ENCODE assay signal across 11 cellular contexts in the genomic region with DNA sequence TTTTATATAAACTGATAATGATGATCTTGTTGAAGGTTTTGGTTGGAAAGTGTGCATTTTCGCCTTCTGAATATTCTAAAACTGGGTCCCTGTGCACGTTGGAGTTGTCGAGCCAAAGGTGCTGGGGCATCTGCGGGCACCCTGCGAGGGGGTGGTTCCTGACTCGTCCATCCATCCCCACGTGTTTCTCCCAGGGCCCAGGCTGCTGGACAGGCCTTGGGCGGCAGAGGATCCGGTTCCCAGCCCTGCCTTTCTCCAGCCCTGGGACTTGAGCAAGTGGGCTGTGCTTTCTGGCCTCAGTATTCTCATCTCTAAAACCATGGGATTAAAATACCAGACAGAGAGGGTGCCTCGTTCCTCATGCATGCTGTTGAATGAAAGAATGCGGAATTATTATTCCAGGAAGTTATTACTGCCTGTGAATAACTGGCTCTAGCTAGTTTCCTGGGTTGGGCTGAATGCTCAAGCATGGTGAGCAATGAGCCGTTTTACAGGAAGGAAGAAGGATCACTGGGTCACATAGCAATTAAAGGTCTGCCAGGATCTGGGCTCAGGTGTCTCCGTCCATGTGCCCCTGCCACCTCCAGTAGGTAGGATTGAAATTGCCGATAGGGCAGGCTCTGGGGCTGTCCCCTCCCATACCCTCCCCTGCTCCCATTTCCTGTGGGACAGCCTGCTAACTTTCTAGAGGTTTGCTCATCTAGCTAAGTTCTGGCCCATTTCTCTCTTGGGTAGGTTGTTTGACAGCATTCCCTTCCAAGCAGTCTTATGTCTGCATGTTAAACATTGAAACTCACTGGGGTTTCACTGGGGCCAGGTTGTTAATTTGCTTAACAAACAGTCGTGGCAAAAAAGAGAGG.
A peak's percentile ranks its signal among the peaks of the same experiment; 100 is the strongest.
DNase-seq lines count a peak whose midpoint lies in the region; ATAC-seq and TF ChIP-seq lines count a peak whose summit lies in the region.
"Had no signal": no experiment of that assay in that cellular context is flagged by ENCODE, and none has a peak within 500 bp of the region (broad histone marks: within the 10 kb centered on the region; RNA-seq: fewer than 3 reads in every experiment).

No MANE protein-coding gene starts in this region.

- H3K9me3 ChIP-seq in spleen: no peaks in the 10 kb centered on the region

- H3K4me1 Mint-ChIP-seq in chondrocyte (ENCODE audit: low read depth): peaks cover 36% of the 10 kb centered on the region
- H3K4me1 Mint-ChIP-seq in activated T-helper 2 cell treated with anti-CD3 and anti-CD28 coated beads, Interferon-gamma antibody, Interleukin-2, Interleukin-4, amounts not matched to agents 10 μg/mL and 5 μg/mL and 100 μg/mL, durations not matched to agents 14 hours and 24 hours and 36 hours (ENCODE audit: low read depth): peaks cover 4% of the 10 kb centered on the region

- H3K27ac Mint-ChIP-seq in chondrocyte (ENCODE audit: unreplicated experiment): peak overlapping the region; percentile 93
- H3K27ac Mint-ChIP-seq in activated T-helper 2 cell treated with anti-CD3 and anti-CD28 coated beads, Interferon-gamma antibody, Interleukin-2, Interleukin-4, amounts not matched to agents 10 μg/mL and 5 μg/mL and 100 μg/mL, durations not matched to agents 14 hours and 24 hours and 36 hours: no peak overlapping the region
- H3K27ac Mint-ChIP-seq: naive thymus-derived CD8-positive, alpha-beta T cell had no signal

- no peaks in the 10 kb centered on the region for H3K27me3 ChIP-seq in spleen (replicated peaks in 1 of 7)

- no peaks in the 10 kb centered on the region for H3K27me3 Mint-ChIP-seq in chondrocyte (ENCODE audit: low read depth)
- peaks cover 25% of the 10 kb centered on the region for H3K27me3 Mint-ChIP-seq in activated T-helper 2 cell treated with anti-CD3 and anti-CD28 coated beads, Interferon-gamma antibody, Interleukin-2, Interleukin-4, amounts not matched to agents 10 μg/mL and 5 μg/mL and 100 μg/mL, durations not matched to agents 14 hours and 24 hours and 36 hours (ENCODE audit: low read depth)

- peak; percentile 27; the same call in 1 of the 2 replicates for TF ChIP-seq RAD21 in Ishikawa (IDR thresholded peaks at IDR 0.05; ENCODE audit: low read depth)

- no peak overlapping the region for H3K4me3 Mint-ChIP-seq in chondrocyte (ENCODE audit: unreplicated experiment)
- H3K4me3 Mint-ChIP-seq in activated T-helper 2 cell treated with anti-CD3 and anti-CD28 coated beads, Interferon-gamma antibody, Interleukin-2, Interleukin-4, amounts not matched to agents 10 μg/mL and 5 μg/mL and 100 μg/mL, durations not matched to agents 14 hours and 24 hours and 36 hours (ENCODE audit: low read depth): no peak overlapping the region
- H3K4me3 Mint-ChIP-seq: naive thymus-derived CD8-positive, alpha-beta T cell had no signal

- no peak for ATAC-seq in HG03469 (IDR thresholded peaks at IDR 0.05; ENCODE audit: unreplicated experiment)
- ATAC-seq: naive thymus-derived CD8-positive, alpha-beta T cell had no signal

- DNase-seq in chondrocyte (ENCODE audit: low spot score) (peak; percentile 72), kidney tubule cell (ENCODE audit: low spot score) (peak; percentile 91), spleen (peak; percentile 61), ecto neural progenitor cell (ENCODE audit: low spot score) (no peak)
- DNase-seq in activated T-helper 2 cell treated with anti-CD3 and anti-CD28 coated beads, Interferon-gamma antibody, Interleukin-2, Interleukin-4, amounts not matched to agents 10 μg/mL and 5 μg/mL and 100 μg/mL, durations not matched to agents 14 hours and 24 hours and 36 hours (ENCODE audit: low spot score): no peak
- DNase-seq: central memory CD4-positive, alpha-beta T cell; DMS153; stimulated activated CD4-positive, alpha-beta T cell treated with anti-CD3 and anti-CD28 coated beads, Interleukin-1b, Interleukin-23, amount 100 ng/mL, for 48 hours had no signal

- H3K4me1 ChIP-seq in spleen: peaks cover 0 to 15% (median 0%) of the 10 kb centered on the region in 6 donors

- no peaks in the 10 kb centered on the region for H3K36me3 ChIP-seq in spleen

- 66 to 74% (median 70%) methylated on average over 14 to 15 of the region's 15 CpGs for WGBS in spleen, 5 donors

- TF ChIP-seq POLR2A in spleen (IDR thresholded peaks at IDR 0.05): no peak

- H3K27ac ChIP-seq in spleen: peak overlapping the region; percentile 15 to 50 (median 34)

- no peaks in the 10 kb centered on the region for H3K9me3 Mint-ChIP-seq in chondrocyte (ENCODE audit: low read depth)
- H3K9me3 Mint-ChIP-seq in activated T-helper 2 cell treated with anti-CD3 and anti-CD28 coated beads, Interferon-gamma antibody, Interleukin-2, Interleukin-4, amounts not matched to agents 10 μg/mL and 5 μg/mL and 100 μg/mL, durations not matched to agents 14 hours and 24 hours and 36 hours: no peaks in the 10 kb centered on the region
- H3K9me3 Mint-ChIP-seq: naive thymus-derived CD8-positive, alpha-beta T cell had no signal

- H3K36me3 Mint-ChIP-seq in chondrocyte (ENCODE audit: low read depth): no peaks in the 10 kb centered on the region
- H3K36me3 Mint-ChIP-seq in activated T-helper 2 cell treated with anti-CD3 and anti-CD28 coated beads, Interferon-gamma antibody, Interleukin-2, Interleukin-4, amounts not matched to agents 10 μg/mL and 5 μg/mL and 100 μg/mL, durations not matched to agents 14 hours and 24 hours and 36 hours (ENCODE audit: low read depth): no peaks in the 10 kb centered on the region
- H3K36me3 Mint-ChIP-seq: naive thymus-derived CD8-positive, alpha-beta T cell had no signal

- no peak for TF ChIP-seq CTCF in chondrocyte (IDR thresholded peaks at IDR 0.05)
- no peak for TF ChIP-seq CTCF in spleen (IDR thresholded peaks at IDR 0.05 in 8 of 11, conservative IDR thresholded peaks at IDR 0.05 in 3 of 11)

- intact Hi-C loops in spleen (cut with DNase I; ENCODE audit: low total_unique reads): no loop called here
- intact Hi-C loops in activated T-helper 2 cell treated with anti-CD3 and anti-CD28 coated beads, Interferon-gamma antibody, Interleukin-2, Interleukin-4, amounts not matched to agents 10 μg/mL and 5 μg/mL and 100 μg/mL, durations not matched to agents 14 hours and 24 hours and 36 hours (cut with micrococcal nuclease): no loop called here

- H3K4me3 ChIP-seq in spleen: no peak overlapping the region

- peak; percentile 100 for TF ChIP-seq EP300 in Ishikawa (IDR thresholded peaks at IDR 0.05; ENCODE audit: borderline replicate concordance)

TF ChIP-seq in Ishikawa, 13 proteins besides CTCF, POLR2A, EP300 and RAD21:
- TF ChIP-seq CREB1 (IDR thresholded peaks at IDR 0.05; ENCODE audit: low read depth) (no peak), REST (IDR thresholded peaks at IDR 0.05; ENCODE audit: low read depth) (0 out of 2 replicates have a peak, but pooled peaks have one; percentile 6), NFIC (IDR thresholded peaks at IDR 0.05) (peak; percentile 98), YY1 (IDR thresholded peaks at IDR 0.05; ENCODE audit: low read depth) (peak; percentile 4; the same call in 1 of the 2 replicates), ZBTB7A (IDR thresholded peaks at IDR 0.05; ENCODE audit: low read depth) (no peak; the same call in none of the 2 replicates), FOXM1 (IDR thresholded peaks at IDR 0.05; ENCODE audit: borderline replicate concordance, low read depth) (peak; percentile 100), TEAD4 (IDR thresholded peaks at IDR 0.05) (peak; percentile 99), TCF12 (IDR thresholded peaks at IDR 0.05; ENCODE audit: low read depth) (peak; percentile 100), TAF1 (IDR thresholded peaks at IDR 0.05; ENCODE audit: low read depth) (peak; percentile 21; the same call in 1 of the 2 replicates), EGR1 (IDR thresholded peaks at IDR 0.05) (peak; percentile 8; the same call in 1 of the 2 replicates), CEBPB (IDR thresholded peaks at IDR 0.05) (peak; percentile 69)
- TF ChIP-seq, protein P1, sequence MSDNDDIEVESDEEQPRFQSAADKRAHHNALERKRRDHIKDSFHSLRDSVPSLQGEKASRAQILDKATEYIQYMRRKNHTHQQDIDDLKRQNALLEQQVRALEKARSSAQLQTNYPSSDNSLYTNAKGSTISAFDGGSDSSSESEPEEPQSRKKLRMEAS (IDR thresholded peaks at IDR 0.05): peak; percentile 94
- TF ChIP-seq, protein P2, sequence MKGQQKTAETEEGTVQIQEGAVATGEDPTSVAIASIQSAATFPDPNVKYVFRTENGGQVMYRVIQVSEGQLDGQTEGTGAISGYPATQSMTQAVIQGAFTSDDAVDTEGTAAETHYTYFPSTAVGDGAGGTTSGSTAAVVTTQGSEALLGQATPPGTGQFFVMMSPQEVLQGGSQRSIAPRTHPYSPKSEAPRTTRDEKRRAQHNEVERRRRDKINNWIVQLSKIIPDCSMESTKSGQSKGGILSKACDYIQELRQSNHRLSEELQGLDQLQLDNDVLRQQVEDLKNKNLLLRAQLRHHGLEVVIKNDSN (IDR thresholded peaks at IDR 0.05): peak; percentile 71
TF ChIP-seq in Ishikawa: peak in this region for 11.

Comparison
In these comparisons a context has a peak if more than half of its experiments do, and no peak if none do; other contexts are left out.
1. DNase-seq: peak in chondrocyte (single experiment), kidney tubule cell (single experiment) and spleen (single experiment); none in ecto neural progenitor cell (single experiment) and activated T-helper 2 cell treated with anti-CD3 and anti-CD28 coated beads, Interferon-gamma antibody, Interleukin-2, Interleukin-4, amounts not matched to agents 10 μg/mL and 5 μg/mL and 100 μg/mL, durations not matched to agents 14 hours and 24 hours and 36 hours (single experiment).